Comparison of ENCODE assay signal across 19 cellular contexts in genomic region chr19:48676887-48677286, GRCh38. TPM values are rescaled to one million over a fixed set of nuclear protein-coding genes. Genes with fewer than 3 reads are reported as not detected.
"Had no signal": no experiment of that assay in that cellular context is flagged by ENCODE, and none has a peak within 500 bp of the region (broad histone marks: within the 10 kb centered on the region; RNA-seq: fewer than 3 reads in every experiment).

No MANE protein-coding gene starts in this region.

- H3K4me1 ChIP-seq: uterus had no signal

- H3K4me3 ChIP-seq: thoracic aorta, uterus had no signal

- FAIRE-seq: TTC549 had no signal

- DNase-seq: activated B cell treated with CpG ODN at 0.5 μM for 24 hours; activated CD4-positive, alpha-beta T cell treated with anti-CD3 and anti-CD28 coated beads, Interleukin-2, amount 10 ng/mL, durations not matched to agents 7 days and 5 days; activated CD8-positive, alpha-beta memory T cell treated with anti-CD3 and anti-CD28 coated beads for 24 hours; activated naive CD4-positive, alpha-beta T cell treated with anti-CD3 and anti-CD28 coated beads for 36 hours; central memory CD4-positive, alpha-beta T cell; effector memory CD8-positive, alpha-beta T cell; erythroblast; glutamatergic neuron; stimulated activated CD4-positive, alpha-beta T cell treated with anti-CD3 and anti-CD28 coated beads, Interleukin-15, amount 100 ng/mL, for 24 hours; stimulated activated CD4-positive, alpha-beta T cell treated with anti-CD3 and anti-CD28 coated beads, Interleukin-4, amount 100 ng/mL, for 24 hours; uterus had no signal

- H3K27me3 ChIP-seq: uterus had no signal

- H3K27ac ChIP-seq: thoracic aorta, uterus had no signal

- H3K36me3 ChIP-seq: thoracic aorta, uterus had no signal

- H3K9me3 ChIP-seq: thoracic aorta, uterus had no signal

RNA-seq across cellular contexts. Expression of gene NTN5, which starts 4.1 kb away (rescaled TPM):
- total RNA-seq: fibroblast of villous mesenchyme, lung microvascular endothelial cell had no signal
- polyA plus RNA-seq: neural cell had no signal

RNA-seq across cellular contexts. Expression of gene FUT2, which starts 18.9 kb away (rescaled TPM):
- total RNA-seq: activated B cell treated with CpG ODN at 0.5 μM for 24 hours; activated CD4-positive, alpha-beta T cell treated with anti-CD3 and anti-CD28 coated beads, Interleukin-2, amount 10 ng/mL, durations not matched to agents 7 days and 5 days; activated naive CD4-positive, alpha-beta T cell treated with anti-CD3 and anti-CD28 coated beads for 36 hours; activated T-helper 17 cell treated with anti-CD3 and anti-CD28 coated beads, Interleukin-2, amount 50 U/mL, for 72 hours; fibroblast of villous mesenchyme; lung microvascular endothelial cell; osteocyte; T-helper 1 cell treated with Interleukin-12 subunit alpha and Interleukin-12 subunit beta and Interleukin-4 antibody, amounts not matched to agents 30 ng/mL and 1 ng/mL, for 36 hours had no signal
- polyA plus RNA-seq: neural cell had no signal

RNA-seq across cellular contexts. Expression of gene MAMSTR, which starts 42.6 kb away (rescaled TPM):
- total RNA-seq: thoracic aorta had no signal
